Comparison of ENCODE assay signal across 23 cellular contexts in genomic region chr14:51293926-51294290, GRCh38. TPM values are rescaled to one million over a fixed set of nuclear protein-coding genes. Genes with fewer than 3 reads are reported as not detected.
DNase-seq lines count a peak whose midpoint lies in the region; ATAC-seq and TF ChIP-seq lines count a peak whose summit lies in the region.
"Had no signal": no experiment of that assay in that cellular context is flagged by ENCODE, and none has a peak within 500 bp of the region (broad histone marks: within the 10 kb centered on the region; RNA-seq: fewer than 3 reads in every experiment).

No MANE protein-coding gene starts in this region.

- TF ChIP-seq POLR2A in esophagus squamous epithelium (IDR thresholded peaks at IDR 0.05), result no peak
- no peak for TF ChIP-seq POLR2A in suprapubic skin (IDR thresholded peaks at IDR 0.05)

- H3K36me3 ChIP-seq in esophagus squamous epithelium, result no peaks in the 10 kb centered on the region
- H3K36me3 ChIP-seq in osteoblast (ENCODE audit: insufficient read depth, low read length), result no peaks in the 10 kb centered on the region
- H3K36me3 ChIP-seq in suprapubic skin, result no peaks in the 10 kb centered on the region

- TF ChIP-seq EP300 in suprapubic skin (IDR thresholded peaks at IDR 0.05), result no peak

- TF ChIP-seq CTCF in esophagus squamous epithelium (IDR thresholded peaks at IDR 0.05) (no peak), osteoblast (IDR thresholded peaks at IDR 0.05; ENCODE audit: extremely low read depth, low read depth, low read length) (no peak), suprapubic skin (IDR thresholded peaks at IDR 0.05) (no peak)

- peak overlapping the region; percentile 63 for H2AFZ ChIP-seq in osteoblast (ENCODE audit: low read length)

- H3K79me2 ChIP-seq in osteoblast (ENCODE audit: insufficient read depth, low read length), result no peaks in the 10 kb centered on the region

- H3K4me3 ChIP-seq in esophagus squamous epithelium (no peak overlapping the region), osteoblast (ENCODE audit: insufficient read depth, low read length) (no peak overlapping the region), suprapubic skin (no peak overlapping the region)

- intact Hi-C loops in esophagus squamous epithelium (cut with DNase I), result loop anchor here (10.0 kb wide), 1 partner anchor 81 kb away; no protein-coding TSS in a partner anchor

- DNase-seq in AG20443 (ENCODE audit: low spot score) (peak; percentile 9), esophagus squamous epithelium (lab: John Stamatoyannopoulos, UW) (no peak), osteoblast (ENCODE audit: insufficient read length, low spot score, missing footprints) (no peak), suprapubic skin (ENCODE audit: low spot score in 2 of 2) (no peak), ureter (ENCODE audit: low spot score) (no peak), HUDEP-2 (lab: John Stamatoyannopoulos, UW; ENCODE audit: unreplicated experiment in 76 of 76) (no peak)
- DNase-seq: activated CD4-positive, alpha-beta T cell treated with anti-CD3 and anti-CD28 coated beads, Interleukin-2, amount 50 U/mL, for 1 hour; activated CD8-positive, alpha-beta memory T cell treated with anti-CD3 and anti-CD28 coated beads, Interleukin-2, amount 10 ng/mL, durations not matched to agents 7 days and 5 days; activated naive CD4-positive, alpha-beta T cell treated with anti-CD3 and anti-CD28 coated beads, Interleukin-2, amount 10 ng/mL, durations not matched to agents 7 days and 5 days; CD4-positive, CD25-positive, alpha-beta regulatory T cell; central memory CD4-positive, alpha-beta T cell; dermis blood vessel endothelial cell; NCI-H1105; NCI-H446; PC-3; SHP77; stimulated activated naive CD8-positive, alpha-beta T cell treated with anti-CD3 and anti-CD28 coated beads, Interleukin-15, amount 100 ng/mL, for 72 hours; SW 1271 had no signal

- ATAC-seq in HG03097 (IDR thresholded peaks at IDR 0.05; ENCODE audit: low FRiP score, unreplicated experiment) (no peak), HG03025 (IDR thresholded peaks at IDR 0.05; ENCODE audit: low FRiP score, unreplicated experiment) (no peak)
- ATAC-seq: activated CD8-positive, alpha-beta memory T cell treated with anti-CD3 and anti-CD28 coated beads, Interleukin-2, amount 10 ng/mL, durations not matched to agents 7 days and 5 days; HCT116; left lobe of liver; natural killer cell treated with Interleukin-12 subunit alpha and Interleukin-12 subunit beta and Interleukin-15 and Interleukin-18, amount 100 ng/mL, for 72 hours; PC-3; stimulated activated naive CD8-positive, alpha-beta T cell treated with anti-CD3 and anti-CD28 coated beads, Interleukin-15, amount 100 ng/mL, for 72 hours had no signal

- H3K9me3 ChIP-seq in esophagus squamous epithelium (no peaks in the 10 kb centered on the region), osteoblast (ENCODE audit: low read depth, low read length) (no peaks in the 10 kb centered on the region), suprapubic skin (no peaks in the 10 kb centered on the region)

- peak overlapping the region; percentile 16 to 69 (median 58) for H3K27ac ChIP-seq in esophagus squamous epithelium
- no peak overlapping the region for H3K27ac ChIP-seq in osteoblast (ENCODE audit: low read depth, low read length)
- peak overlapping the region; percentile 55 for H3K27ac ChIP-seq in suprapubic skin

- 72 to 76% methylated on average over 5 to 6 of the region's 6 CpGs for WGBS in esophagus squamous epithelium, 2 donors
- WGBS in suprapubic skin, result 85% methylated on average over 6 of the region's 6 CpGs

- H4K20me1 ChIP-seq in osteoblast (ENCODE audit: insufficient read depth, low read length), result no peaks in the 10 kb centered on the region

- peaks cover 0 to 42% (median 3%) of the 10 kb centered on the region in 3 donors for H3K4me1 ChIP-seq in esophagus squamous epithelium
- peaks cover 11% of the 10 kb centered on the region for H3K4me1 ChIP-seq in osteoblast (ENCODE audit: insufficient read depth, low read length)
- H3K4me1 ChIP-seq in suprapubic skin, result peaks cover 25% of the 10 kb centered on the region

- no peak overlapping the region for H3K4me2 ChIP-seq in osteoblast (ENCODE audit: insufficient read depth, low read length)

- H3K27me3 ChIP-seq in esophagus squamous epithelium (no peaks in the 10 kb centered on the region), osteoblast (ENCODE audit: insufficient read depth, low read length) (no peaks in the 10 kb centered on the region), suprapubic skin (no peaks in the 10 kb centered on the region)

RNA-seq across cellular contexts. Expression of gene TMX1, which starts 53.9 kb away (rescaled TPM):
- total RNA-seq in esophagus squamous epithelium (10 to 100 TPM; 24.0 to 48.8 (median 36.2) TPM), osteoblast (50.1 and 55.4 TPM in 2 replicates), suprapubic skin (10 to 100 TPM; 17.1 to 33.0 (median 21.8) TPM), ureter (26.2 TPM)
